Comparison of ENCODE assay signal across 8 cellular contexts in the genomic region with DNA sequence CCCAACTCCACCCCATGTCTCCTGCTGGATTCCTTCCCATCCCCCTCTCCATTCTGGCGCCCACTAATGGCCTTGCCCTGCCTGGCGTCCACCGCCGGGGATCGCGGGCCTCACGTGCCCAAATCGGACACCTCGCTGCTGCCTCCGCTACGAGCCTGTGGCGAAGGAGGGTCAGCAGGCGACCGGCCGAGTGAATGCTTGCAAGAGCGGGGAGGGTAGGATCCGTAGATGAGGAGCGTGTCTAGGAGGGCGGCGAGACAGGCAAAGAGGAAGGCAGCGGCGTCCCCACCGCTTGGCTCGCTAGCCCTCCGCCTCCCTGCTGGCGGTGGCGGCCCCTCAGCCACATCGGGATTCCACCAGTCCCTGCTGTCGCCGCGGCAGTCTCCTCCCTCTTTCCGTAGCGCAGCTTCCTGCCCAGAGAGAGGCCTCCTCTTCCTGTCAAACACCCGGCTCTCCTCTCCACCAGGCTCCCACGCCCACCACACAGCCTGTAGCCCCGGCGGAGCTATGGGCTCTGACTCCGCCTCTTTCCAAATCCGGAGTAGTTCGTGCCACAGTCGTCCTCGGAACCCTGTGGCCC. TPM values are rescaled to one million over a fixed set of nuclear protein-coding genes. Genes with fewer than 3 reads are reported as not detected.
DNase-seq lines count a peak whose midpoint lies in the region; ATAC-seq and TF ChIP-seq lines count a peak whose summit lies in the region.

A gene (minus strand): TSS at position 387 of the 580 bp plus-strand sequence.

- CTCF ChIA-PET in T-cell (lab: Charles Lee), result no interaction called here

- H3K9me3 ChIP-seq in adrenal gland (replicated peaks in 1 of 3) (no peaks in the 10 kb centered on the region), prostate gland (no peaks in the 10 kb centered on the region), uterus (no peaks in the 10 kb centered on the region)

- ATAC-seq in HG02678 (IDR thresholded peaks at IDR 0.05; ENCODE audit: unreplicated experiment) (peak; percentile 100), T-cell (replicated peaks in 1 of 4) (peak; percentile 99 to 100 (median 100)), left ventricle myocardium superior (peak; percentile 100)

- POLR2A ChIA-PET in T-cell (lab: Charles Lee), result no interaction called here

- peak; percentile 62 for DNase-seq in GM12864 (ENCODE audit: low read depth)
- peak in 2 of 3 experiments; percentile 65 to 80 for DNase-seq in NCI-H1417 (lab: John Stamatoyannopoulos, UW)
- peak; percentile 44 to 83 (median 70) for DNase-seq in T-cell
- DNase-seq in adrenal gland, result peak; percentile 68 to 86 (median 82)
- peak; percentile 86 for DNase-seq in left ventricle myocardium superior
- DNase-seq in prostate gland (ENCODE audit: low spot score), result peak; percentile 68
- peak; percentile 63 to 67 for DNase-seq in uterus

- peaks cover 0 to 10% of the 10 kb centered on the region in 2 donors for H3K27me3 Mint-ChIP-seq in T-cell

- TF ChIP-seq CTCF in GM12864 (IDR thresholded peaks at IDR 0.05; ENCODE audit: low read depth, low read length, missing control alignments) (no peak), adrenal gland (IDR thresholded peaks at IDR 0.05) (peak in 2 of 6 experiments; percentile 17 to 30), prostate gland (IDR thresholded peaks at IDR 0.05) (no peak), uterus (IDR thresholded peaks at IDR 0.05) (no peak)

- peaks cover 8% of the 10 kb centered on the region for H3K36me3 Mint-ChIP-seq in T-cell

- peak within 1 kb of the TSS in 3 of 5 donors; percentile 54 to 89 (median 73) for H3K27ac ChIP-seq in adrenal gland
- H3K27ac ChIP-seq in prostate gland, result peak within 1 kb of the TSS; percentile 63 to 67
- H3K27ac ChIP-seq in uterus, result peak within 1 kb of the TSS; percentile 73 to 74

- H3K4me3 ChIP-seq in GM12864 (ENCODE audit: low read depth, low read length), result peak within 1 kb of the TSS; percentile 83
- H3K4me3 ChIP-seq in adrenal gland, result peak within 1 kb of the TSS in 2 of 4 donors; percentile 45 to 58
- peak within 1 kb of the TSS; percentile 43 to 44 for H3K4me3 ChIP-seq in prostate gland
- H3K4me3 ChIP-seq in uterus, result peak within 1 kb of the TSS; percentile 49 to 50

- no peaks in the 10 kb centered on the region for H3K4me1 ChIP-seq in adrenal gland (replicated peaks in 1 of 2)
- H3K4me1 ChIP-seq in prostate gland (replicated peaks), result no peaks in the 10 kb centered on the region
- no peaks in the 10 kb centered on the region for H3K4me1 ChIP-seq in uterus

- peaks cover 10 to 24% (median 16%) of the 10 kb centered on the region in 3 donors for H3K4me1 Mint-ChIP-seq in T-cell

- H3K27ac Mint-ChIP-seq in T-cell, result peak within 1 kb of the TSS; percentile 89 to 92

- no peaks in the 10 kb centered on the region for H3K9me3 Mint-ChIP-seq in T-cell

- TF ChIP-seq POLR2A in adrenal gland (IDR thresholded peaks at IDR 0.05) (peak; percentile 29 to 68), prostate gland (IDR thresholded peaks at IDR 0.05) (peak; percentile 72), uterus (IDR thresholded peaks at IDR 0.05) (peak; percentile 18 to 35)

- H3K27me3 ChIP-seq in adrenal gland (peaks cover 5% of the 10 kb centered on the region), prostate gland (replicated peaks; ENCODE audit: insufficient read depth) (no peaks in the 10 kb centered on the region), uterus (no peaks in the 10 kb centered on the region)

- peak within 1 kb of the TSS; percentile 84 to 94 (median 92) for H3K4me3 Mint-ChIP-seq in T-cell

- H3K36me3 ChIP-seq in adrenal gland (replicated peaks in 1 of 2) (no peaks in the 10 kb centered on the region), prostate gland (no peaks in the 10 kb centered on the region), uterus (no peaks in the 10 kb centered on the region)

- intact Hi-C loops in adrenal gland (cut with DNase I), result no loop called here
- intact Hi-C loops in left ventricle myocardium superior (cut with micrococcal nuclease), result no loop called here
- intact Hi-C loops in prostate gland (cut with DNase I), result no loop called here
- intact Hi-C loops in uterus (cut with DNase I; ENCODE audit: low total_unique reads), result no loop called here

- 0 to 49% (median 15%) methylated on average over 7 to 42 of the region's 42 CpGs for WGBS in adrenal gland, 4 donors
- 0% methylated on average over 20 of the region's 42 CpGs for whole genome bisulfite sequencing in prostate gland

RNA-seq across cellular contexts. Expression of the gene that starts here (rescaled TPM):
- 10 to 100 TPM; 11.4 to 17.7 (median 12.7) TPM for total RNA-seq in T-cell
- total RNA-seq in adrenal gland, result 10 to 100 TPM in 3 of 8 donors, 1 to 10 TPM in 5; 2.3 to 12.2 (median 9.8) TPM
- 10 to 100 TPM; 10.5 to 15.5 (median 11.2) TPM for polyA plus RNA-seq in adrenal gland
- 7.9 TPM for total RNA-seq in left ventricle myocardium superior
- 10 to 100 TPM in 1 of 2 donors, 1 to 10 TPM in 1; 6.0 to 10.6 TPM for total RNA-seq in prostate gland
- total RNA-seq in uterus, result 10 to 100 TPM in 3 of 4 donors, 1 to 10 TPM in 1; 2.4 to 14.3 (median 12.5) TPM
